14 cellular contexts compared by ENCODE assay signal in genomic region chr11:45815747-45816146, GRCh38. TPM values are rescaled to one million over a fixed set of nuclear protein-coding genes. Genes with fewer than 3 reads are reported as not detected.
DNase-seq lines count a peak whose midpoint lies in the region; ATAC-seq, FAIRE-seq and TF ChIP-seq lines count a peak whose summit lies in the region.
"Had no signal": no experiment of that assay in that cellular context is flagged by ENCODE, and none has a peak within 500 bp of the region (broad histone marks: within the 10 kb centered on the region; RNA-seq: fewer than 3 reads in every experiment).

No MANE protein-coding gene starts in this region.

- H3K9me3 ChIP-seq in Caco-2 (no peaks in the 10 kb centered on the region), keratinocyte (ENCODE audit: control insufficient read depth, low read depth, low read length) (no peaks in the 10 kb centered on the region)
- H3K9me3 ChIP-seq: tibial nerve had no signal

- BruUV-seq in Caco-2 (replicated peaks; lab: Mats Ljungman, UMichigan) = no TSS peak

- POLR2A ChIA-PET in Caco-2 (lab: Charles Lee) = interaction anchor here (0.5 to 1.4 kb wide), 2 partner anchors 20 to 31 kb away, joined by 4 to 7 read pairs; no protein-coding TSS in a partner anchor

- no peaks in the 10 kb centered on the region for H3K27me3 ChIP-seq in Caco-2 (replicated peaks; ENCODE audit: control insufficient read depth, insufficient read depth, low read length)
- H3K27me3 ChIP-seq in keratinocyte (ENCODE audit: control insufficient read depth, extremely low read depth, insufficient read depth, low read length) = no peaks in the 10 kb centered on the region
- H3K27me3 ChIP-seq: tibial nerve had no signal

- H3K27ac ChIP-seq in keratinocyte (ENCODE audit: control insufficient read depth, insufficient read depth, low read length) = no peak overlapping the region
- H3K27ac ChIP-seq: tibial nerve, VCaP had no signal

- H3K9ac ChIP-seq in keratinocyte (ENCODE audit: control insufficient read depth, extremely low read depth, insufficient read depth, low read length) = no peak overlapping the region

- CTCF ChIA-PET in Caco-2 (lab: Charles Lee) = interaction anchor here (0.6 to 2.1 kb wide), 6 partner anchors 8 to 161 kb away, joined by 3 to 14 read pairs (median 4); partner anchors contain the start of gene SLC35C1

- no peak for TF ChIP-seq CTCF in Caco-2 (IDR thresholded peaks at IDR 0.05; ENCODE audit: insufficient read depth in 1 of 2, low read depth in 1 of 2, low read length in 1 of 2, severe bottlenecking in 1 of 2, unreplicated experiment in 1 of 2)
- TF ChIP-seq CTCF in keratinocyte (optimal IDR thresholded peaks at IDR 0.05 in 1 of 3, IDR thresholded peaks at IDR 0.05 in 1 of 3, conservative IDR thresholded peaks at IDR 0.05 in 1 of 3; ENCODE audit: extremely low read depth in 1 of 3, insufficient read depth in 2 of 3, low read length in 3 of 3) = peak in 2 of 3 experiments; percentile 10 to 12

- no peak overlapping the region for H3K4me3 Mint-ChIP-seq in Caco-2 (ENCODE audit: unreplicated experiment)
- no peak overlapping the region for H3K4me3 Mint-ChIP-seq in stimulated activated effector memory CD8-positive, alpha-beta T cell treated with anti-CD3 and anti-CD28 coated beads, Interleukin-12 subunit alpha, Interleukin-12 subunit beta, amount 100 ng/mL, for 72 hours

- no peak overlapping the region for H3K27ac Mint-ChIP-seq in Caco-2 (ENCODE audit: unreplicated experiment)
- no peak overlapping the region for H3K27ac Mint-ChIP-seq in stimulated activated effector memory CD8-positive, alpha-beta T cell treated with anti-CD3 and anti-CD28 coated beads, Interleukin-12 subunit alpha, Interleukin-12 subunit beta, amount 100 ng/mL, for 72 hours
- H3K27ac Mint-ChIP-seq: activated T-helper 2 cell treated with anti-CD3 and anti-CD28 coated beads, Interferon-gamma antibody, Interleukin-2, Interleukin-4, amounts not matched to agents 10 μg/mL and 5 μg/mL and 100 μg/mL, durations not matched to agents 14 hours and 24 hours and 36 hours had no signal

- H3K36me3 Mint-ChIP-seq in Caco-2 (ENCODE audit: insufficient read depth, unreplicated experiment) = peaks cover 7% of the 10 kb centered on the region
- H3K36me3 Mint-ChIP-seq in stimulated activated effector memory CD8-positive, alpha-beta T cell treated with anti-CD3 and anti-CD28 coated beads, Interleukin-12 subunit alpha, Interleukin-12 subunit beta, amount 100 ng/mL, for 72 hours = peaks cover 18% of the 10 kb centered on the region

- dilution Hi-C loops in keratinocyte (cut with MboI; ENCODE audit: extremely low pct_ligation_motif_present, low sequenced_read_pairs) = no loop called here

- DNase-seq in Caco-2 = peak; percentile 51 to 61
- peak; percentile 66 for DNase-seq in HT-29 (ENCODE audit: low spot score)
- DNase-seq in SW480 (ENCODE audit: low spot score) = peak; percentile 66
- no peak for DNase-seq in keratinocyte (ENCODE audit: low read depth, low spot score)
- DNase-seq in cardiac septum (ENCODE audit: low spot score) = no peak
- DNase-seq in stimulated activated effector memory CD8-positive, alpha-beta T cell treated with anti-CD3 and anti-CD28 coated beads, Interleukin-12 subunit alpha, Interleukin-12 subunit beta, amount 100 ng/mL, for 72 hours (ENCODE audit: low spot score in 2 of 2) = no peak
- DNase-seq in GDM1 (lab: John Stamatoyannopoulos, UW) = no peak
- DNase-seq in activated CD4-positive, alpha-beta T cell treated with anti-CD3 and anti-CD28 coated beads, Interleukin-2, amount 50 U/mL, for 48 hours = no peak
- DNase-seq: NCI-H524 treated with DMSO at 0.1 percent for 48 hours, occipital lobe had no signal

- no peaks in the 10 kb centered on the region; the same call in 1 of the 2 replicates for H3K36me3 ChIP-seq in Caco-2 (ENCODE audit: control insufficient read depth, insufficient read depth, low read length)
- H3K36me3 ChIP-seq in keratinocyte (ENCODE audit: control insufficient read depth in 2 of 2, extremely low read depth in 1 of 2, insufficient read depth in 2 of 2, low read length in 2 of 2) = peaks cover 5 to 6% of the 10 kb centered on the region in 2 experiments

- peaks cover 13% of the 10 kb centered on the region for H3K4me1 Mint-ChIP-seq in Caco-2 (ENCODE audit: low read depth, unreplicated experiment)
- H3K4me1 Mint-ChIP-seq in stimulated activated effector memory CD8-positive, alpha-beta T cell treated with anti-CD3 and anti-CD28 coated beads, Interleukin-12 subunit alpha, Interleukin-12 subunit beta, amount 100 ng/mL, for 72 hours = peaks cover 2% of the 10 kb centered on the region

- H3K27me3 Mint-ChIP-seq in Caco-2 (ENCODE audit: insufficient read depth, unreplicated experiment) = no peaks in the 10 kb centered on the region

- intact Hi-C loops in Caco-2 (cut with micrococcal nuclease; ENCODE audit: unreplicated experiment) (no loop called here), cardiac septum (cut with DNase I) (no loop called here)

- FAIRE-seq in keratinocyte (lab: Jason Lieb, UNC) = no peak
- FAIRE-seq: islet of Langerhans had no signal

- H3K9me3 Mint-ChIP-seq in Caco-2 (ENCODE audit: unreplicated experiment) = no peaks in the 10 kb centered on the region
- no peaks in the 10 kb centered on the region for H3K9me3 Mint-ChIP-seq in stimulated activated effector memory CD8-positive, alpha-beta T cell treated with anti-CD3 and anti-CD28 coated beads, Interleukin-12 subunit alpha, Interleukin-12 subunit beta, amount 100 ng/mL, for 72 hours
- H3K9me3 Mint-ChIP-seq: activated T-helper 2 cell treated with anti-CD3 and anti-CD28 coated beads, Interferon-gamma antibody, Interleukin-2, Interleukin-4, amounts not matched to agents 10 μg/mL and 5 μg/mL and 100 μg/mL, durations not matched to agents 14 hours and 24 hours and 36 hours had no signal

- H3K4me3 ChIP-seq in Caco-2 (ENCODE audit: low read depth, low read length) = no peak overlapping the region
- H3K4me3 ChIP-seq in keratinocyte (ENCODE audit: control insufficient read depth in 2 of 3, extremely low read depth in 1 of 3, insufficient read depth in 2 of 3, low read depth in 1 of 3, low read length in 3 of 3) = no peak overlapping the region
- H3K4me3 ChIP-seq: tibial nerve had no signal

- H3K79me2 ChIP-seq in keratinocyte (ENCODE audit: control insufficient read depth, insufficient read depth, low read length) = no peaks in the 10 kb centered on the region

- H3K9me1 ChIP-seq in keratinocyte (ENCODE audit: control insufficient read depth, extremely low read depth, insufficient read depth, low read length) = no peaks in the 10 kb centered on the region

- ATAC-seq in stimulated activated effector memory CD8-positive, alpha-beta T cell treated with anti-CD3 and anti-CD28 coated beads, Interleukin-12 subunit alpha, Interleukin-12 subunit beta, amount 100 ng/mL, for 72 hours = no peak

- H2AFZ ChIP-seq in keratinocyte (ENCODE audit: control insufficient read depth, low read length) = no peak overlapping the region

- H3K4me2 ChIP-seq in keratinocyte (ENCODE audit: control insufficient read depth, extremely low read depth, insufficient read depth, low read depth, low read length) = no peak overlapping the region

- no peaks in the 10 kb centered on the region for H4K20me1 ChIP-seq in keratinocyte (ENCODE audit: control insufficient read depth, extremely low read depth, insufficient read depth, low read length)

- H3K4me1 ChIP-seq in Caco-2 (no peaks in the 10 kb centered on the region), keratinocyte (ENCODE audit: control insufficient read depth, extremely low read depth, insufficient read depth, low read length) (no peaks in the 10 kb centered on the region)
- H3K4me1 ChIP-seq: tibial nerve had no signal

RNA-seq across cellular contexts. Expression of gene SLC35C1, which starts 10.8 kb away (rescaled TPM):
- 14.0 and 15.1 TPM in 2 replicates for total RNA-seq in Caco-2 (2022)
- total RNA-seq in HT-29 (2014; rRNA removed; shearing (Covaris generic)) = 28.3 and 37.2 TPM in 2 replicates
- polyA plus RNA-seq in keratinocyte = 4.9 to 8.4 TPM (median 6.2 TPM) in 3 replicates
- polyA plus RNA-seq in keratinocyte (2011; ENCODE audit: low read depth) = 2.2 TPM
- polyA plus RNA-seq in keratinocyte (2011; cell fraction: cytosol; rRNA removed) = 6.2 and 12.6 TPM in 2 replicates
- 11.4 and 15.7 TPM in 2 replicates for polyA plus RNA-seq in keratinocyte (2011; cell fraction: nucleus; rRNA removed)
- 7.6 and 18.7 TPM in 2 replicates for polyA plus RNA-seq in keratinocyte (2012; ENCODE audit: low replicate concordance)
- 5.3 to 23.3 TPM (median 9.3 TPM) in 3 replicates for polyA minus RNA-seq in keratinocyte
- 26.9 TPM for polyA minus RNA-seq in keratinocyte (2011; cell fraction: cytosol; rRNA and poly(A)+ RNA removed)
- 17.1 and 20.6 TPM in 2 replicates for polyA minus RNA-seq in keratinocyte (2011; cell fraction: nucleus; rRNA and poly(A)+ RNA removed)
- total RNA-seq in cardiac septum = 7.5 TPM

RNA-seq across cellular contexts. Expression of gene CRY2, which starts 31.5 kb away (rescaled TPM):
- total RNA-seq in Caco-2 (2022) (28.5 and 31.6 TPM in 2 replicates), cardiac septum (49.6 TPM)
- 24.0 and 28.6 TPM in 2 replicates for total RNA-seq in HT-29 (2014; rRNA removed; shearing (Covaris generic))
- polyA plus RNA-seq in keratinocyte = 7.2 to 8.9 TPM (median 7.9 TPM) in 3 replicates
- 9.4 TPM for polyA plus RNA-seq in keratinocyte (2011; ENCODE audit: low read depth)
- polyA plus RNA-seq in keratinocyte (2011; cell fraction: cytosol; rRNA removed) = 3.9 and 4.9 TPM in 2 replicates
- polyA plus RNA-seq in keratinocyte (2011; cell fraction: nucleus; rRNA removed) = 20.2 and 24.0 TPM in 2 replicates
- 5.7 and 8.1 TPM in 2 replicates for polyA plus RNA-seq in keratinocyte (2012; ENCODE audit: low replicate concordance)
- 16.9 to 18.6 TPM (median 17.4 TPM) in 3 replicates for polyA minus RNA-seq in keratinocyte
- polyA minus RNA-seq in keratinocyte (2011; cell fraction: cytosol; rRNA and poly(A)+ RNA removed) = 8.4 TPM
- 9.6 and 16.1 TPM in 2 replicates for polyA minus RNA-seq in keratinocyte (2011; cell fraction: nucleus; rRNA and poly(A)+ RNA removed)

Comparison
In these comparisons a context has a peak if more than half of its experiments do, and no peak if none do; other contexts are left out.
1. DNase-seq: peak in Caco-2 (2 of 2), HT-29 (single experiment) and SW480 (single experiment); none in keratinocyte (single experiment), cardiac septum (single experiment), stimulated activated effector memory CD8-positive, alpha-beta T cell treated with anti-CD3 and anti-CD28 coated beads, Interleukin-12 subunit alpha, Interleukin-12 subunit beta, amount 100 ng/mL, for 72 hours (0 of 2), GDM1 (single experiment) and activated CD4-positive, alpha-beta T cell treated with anti-CD3 and anti-CD28 coated beads, Interleukin-2, amount 50 U/mL, for 48 hours (0 of 2).
2. CTCF ChIP-seq: peak in keratinocyte (2 of 3); none in Caco-2 (0 of 2).